In genomic region chr12:64104376-64104775, GRCh38 we compare ENCODE assay signal across 1 cellular context.
TF ChIP-seq lines count a peak whose summit lies in the region.

No MANE protein-coding gene starts in this region.

TF ChIP-seq in GM23338, 12 proteins besides CTCF, POLR2A, EP300 and RAD21 (continued from another document):
- TF ChIP-seq ZNF462 (CRISPR knock-in tag; IDR thresholded peaks at IDR 0.05) (no peak), EZH2phosphoT487 (IDR thresholded peaks at IDR 0.05; ENCODE audit: unreplicated experiment) (no peak), NANOG (IDR thresholded peaks at IDR 0.05; ENCODE audit: borderline replicate concordance) (no peak), ZNF331 (CRISPR knock-in tag; IDR thresholded peaks at IDR 0.05; ENCODE audit: low read depth) (no peak)
